In genomic region chr7:72334733-72335132, GRCh38 we compare ENCODE assay signal across 1 cellular context.
TF ChIP-seq lines count a peak whose summit lies in the region.

No MANE protein-coding gene starts in this region.

TF ChIP-seq in GM23338, 12 proteins besides CTCF, POLR2A, EP300 and RAD21:
- TF ChIP-seq, protein P1, sequence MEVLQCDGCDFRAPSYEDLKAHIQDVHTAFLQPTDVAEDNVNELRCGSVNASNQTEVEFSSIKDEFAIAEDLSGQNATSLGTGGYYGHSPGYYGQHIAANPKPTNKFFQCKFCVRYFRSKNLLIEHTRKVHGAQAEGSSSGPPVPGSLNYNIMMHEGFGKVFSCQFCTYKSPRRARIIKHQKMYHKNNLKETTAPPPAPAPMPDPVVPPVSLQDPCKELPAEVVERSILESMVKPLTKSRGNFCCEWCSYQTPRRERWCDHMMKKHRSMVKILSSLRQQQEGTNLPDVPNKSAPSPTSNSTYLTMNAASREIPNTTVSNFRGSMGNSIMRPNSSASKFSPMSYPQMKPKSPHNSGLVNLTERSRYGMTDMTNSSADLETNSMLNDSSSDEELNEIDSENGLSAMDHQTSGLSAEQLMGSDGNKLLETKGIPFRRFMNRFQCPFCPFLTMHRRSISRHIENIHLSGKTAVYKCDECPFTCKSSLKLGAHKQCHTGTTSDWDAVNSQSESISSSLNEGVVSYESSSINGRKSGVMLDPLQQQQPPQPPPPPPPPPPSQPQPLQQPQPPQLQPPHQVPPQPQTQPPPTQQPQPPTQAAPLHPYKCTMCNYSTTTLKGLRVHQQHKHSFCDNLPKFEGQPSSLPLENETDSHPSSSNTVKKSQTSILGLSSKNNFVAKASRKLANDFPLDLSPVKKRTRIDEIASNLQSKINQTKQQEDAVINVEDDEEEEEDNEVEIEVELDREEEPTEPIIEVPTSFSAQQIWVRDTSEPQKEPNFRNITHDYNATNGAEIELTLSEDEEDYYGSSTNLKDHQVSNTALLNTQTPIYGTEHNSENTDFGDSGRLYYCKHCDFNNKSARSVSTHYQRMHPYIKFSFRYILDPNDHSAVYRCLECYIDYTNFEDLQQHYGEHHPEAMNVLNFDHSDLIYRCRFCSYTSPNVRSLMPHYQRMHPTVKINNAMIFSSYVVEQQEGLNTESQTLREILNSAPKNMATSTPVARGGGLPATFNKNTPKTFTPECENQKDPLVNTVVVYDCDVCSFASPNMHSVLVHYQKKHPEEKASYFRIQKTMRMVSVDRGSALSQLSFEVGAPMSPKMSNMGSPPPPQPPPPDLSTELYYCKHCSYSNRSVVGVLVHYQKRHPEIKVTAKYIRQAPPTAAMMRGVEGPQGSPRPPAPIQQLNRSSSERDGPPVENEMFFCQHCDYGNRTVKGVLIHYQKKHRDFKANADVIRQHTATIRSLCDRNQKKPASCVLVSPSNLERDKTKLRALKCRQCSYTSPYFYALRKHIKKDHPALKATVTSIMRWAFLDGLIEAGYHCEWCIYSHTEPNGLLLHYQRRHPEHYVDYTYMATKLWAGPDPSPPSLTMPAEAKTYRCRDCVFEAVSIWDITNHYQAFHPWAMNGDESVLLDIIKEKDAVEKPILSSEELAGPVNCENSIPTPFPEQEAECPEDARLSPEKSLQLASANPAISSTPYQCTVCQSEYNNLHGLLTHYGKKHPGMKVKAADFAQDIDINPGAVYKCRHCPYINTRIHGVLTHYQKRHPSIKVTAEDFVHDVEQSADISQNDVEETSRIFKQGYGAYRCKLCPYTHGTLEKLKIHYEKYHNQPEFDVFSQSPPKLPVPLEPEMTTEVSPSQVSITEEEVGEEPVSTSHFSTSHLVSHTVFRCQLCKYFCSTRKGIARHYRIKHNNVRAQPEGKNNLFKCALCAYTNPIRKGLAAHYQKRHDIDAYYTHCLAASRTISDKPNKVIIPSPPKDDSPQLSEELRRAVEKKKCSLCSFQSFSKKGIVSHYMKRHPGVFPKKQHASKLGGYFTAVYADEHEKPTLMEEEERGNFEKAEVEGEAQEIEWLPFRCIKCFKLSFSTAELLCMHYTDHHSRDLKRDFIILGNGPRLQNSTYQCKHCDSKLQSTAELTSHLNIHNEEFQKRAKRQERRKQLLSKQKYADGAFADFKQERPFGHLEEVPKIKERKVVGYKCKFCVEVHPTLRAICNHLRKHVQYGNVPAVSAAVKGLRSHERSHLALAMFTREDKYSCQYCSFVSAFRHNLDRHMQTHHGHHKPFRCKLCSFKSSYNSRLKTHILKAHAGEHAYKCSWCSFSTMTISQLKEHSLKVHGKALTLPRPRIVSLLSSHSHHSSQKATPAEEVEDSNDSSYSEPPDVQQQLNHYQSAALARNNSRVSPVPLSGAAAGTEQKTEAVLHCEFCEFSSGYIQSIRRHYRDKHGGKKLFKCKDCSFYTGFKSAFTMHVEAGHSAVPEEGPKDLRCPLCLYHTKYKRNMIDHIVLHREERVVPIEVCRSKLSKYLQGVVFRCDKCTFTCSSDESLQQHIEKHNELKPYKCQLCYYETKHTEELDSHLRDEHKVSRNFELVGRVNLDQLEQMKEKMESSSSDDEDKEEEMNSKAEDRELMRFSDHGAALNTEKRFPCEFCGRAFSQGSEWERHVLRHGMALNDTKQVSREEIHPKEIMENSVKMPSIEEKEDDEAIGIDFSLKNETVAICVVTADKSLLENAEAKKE (CRISPR knock-in tag; IDR thresholded peaks at IDR 0.05): no peak
- TF ChIP-seq EZH2phosphoT487 (IDR thresholded peaks at IDR 0.05; ENCODE audit: unreplicated experiment) (no peak), POLR2AphosphoS5 (IDR thresholded peaks at IDR 0.05; ENCODE audit: low read depth) (no peak), ZNF331 (CRISPR knock-in tag; IDR thresholded peaks at IDR 0.05; ENCODE audit: low read depth) (no peak), JUNB (IDR thresholded peaks at IDR 0.05; ENCODE audit: unreplicated experiment) (no peak), STAT1 (IDR thresholded peaks at IDR 0.05; ENCODE audit: unreplicated experiment) (no peak), ZNF114 (CRISPR knock-in tag; IDR thresholded peaks at IDR 0.05) (no peak), NANOG (IDR thresholded peaks at IDR 0.05; ENCODE audit: borderline replicate concordance) (no peak), EZH2 (IDR thresholded peaks at IDR 0.05; ENCODE audit: low read depth, unreplicated experiment) (no peak), CREB1 (CRISPR knock-in tag; IDR thresholded peaks at IDR 0.05; ENCODE audit: low read depth) (no peak), REST (IDR thresholded peaks at IDR 0.05; ENCODE audit: unreplicated experiment) (no peak)
